In genomic region chr12:120225852-120226640, GRCh38 we compare ENCODE assay signal across 9 cellular contexts. TPM values are rescaled to one million over a fixed set of nuclear protein-coding genes. Genes with fewer than 3 reads are reported as not detected.
DNase-seq lines count a peak whose midpoint lies in the region; ATAC-seq and TF ChIP-seq lines count a peak whose summit lies in the region.
"Had no signal": no experiment of that assay in that cellular context is flagged by ENCODE, and none has a peak within 500 bp of the region (broad histone marks: within the 10 kb centered on the region; RNA-seq: fewer than 3 reads in every experiment).

No MANE protein-coding gene starts in this region.

- ATAC-seq in CD4-positive, CD25-positive, alpha-beta regulatory T cell (ENCODE audit: low read depth in 2 of 2), result peak in 1 of 2 donors; percentile 12
- no peak for ATAC-seq in activated naive CD8-positive, alpha-beta T cell treated with anti-CD3 and anti-CD28 coated beads, Interleukin-2, amount 50 U/mL, for 24 hours
- ATAC-seq in GM18907 (IDR thresholded peaks at IDR 0.05; ENCODE audit: unreplicated experiment), result no peak
- ATAC-seq in HG03196 (IDR thresholded peaks at IDR 0.05; ENCODE audit: unreplicated experiment), result no peak

- H3K23ac ChIP-seq in mesendoderm (ENCODE audit: low read length), result peak overlapping the region; percentile 67

- DNase-seq in CD4-positive, CD25-positive, alpha-beta regulatory T cell, result peak in 1 of 3 donors; percentile 57
- DNase-seq in activated naive CD8-positive, alpha-beta T cell treated with anti-CD3 and anti-CD28 coated beads, Interleukin-2, amount 50 U/mL, for 24 hours, result no peak
- DNase-seq in mesendoderm (no peak), MG63 (no peak), activated gamma-delta T cell treated with Interleukin-2 at 50 U/mL for 16 hours (no peak)
- DNase-seq: naive B cell had no signal

- WGBS in mesendoderm (ENCODE audit: extremely low coverage, insufficient coverage, low lambda C conversion rate), result no CpG with 5 or more reads among the region's 13 CpGs

- peaks cover 37% of the 10 kb centered on the region for H3K79me2 ChIP-seq in mesendoderm (ENCODE audit: control insufficient read depth, insufficient read depth, low read length)

- H3K4me1 Mint-ChIP-seq in CD4-positive, CD25-positive, alpha-beta regulatory T cell, result peaks cover 7 to 59% (median 22%) of the 10 kb centered on the region in 4 donors
- H3K4me1 Mint-ChIP-seq in activated naive CD8-positive, alpha-beta T cell treated with anti-CD3 and anti-CD28 coated beads, Interleukin-2, amount 50 U/mL, for 24 hours, result peaks cover 60% of the 10 kb centered on the region

- peak overlapping the region; percentile 32 for H2AK5ac ChIP-seq in mesendoderm (ENCODE audit: low read length)

- no peak overlapping the region for H3K18ac ChIP-seq in mesendoderm (ENCODE audit: low read length)

- no peak overlapping the region for H3K4ac ChIP-seq in mesendoderm (ENCODE audit: low read depth, low read length)

- H3K9me3 Mint-ChIP-seq in CD4-positive, CD25-positive, alpha-beta regulatory T cell, result no peaks in the 10 kb centered on the region
- no peaks in the 10 kb centered on the region for H3K9me3 Mint-ChIP-seq in activated naive CD8-positive, alpha-beta T cell treated with anti-CD3 and anti-CD28 coated beads, Interleukin-2, amount 50 U/mL, for 24 hours
- H3K9me3 Mint-ChIP-seq: naive B cell had no signal

- no peak overlapping the region for H3K27ac ChIP-seq in CD4-positive, CD25-positive, alpha-beta regulatory T cell (ENCODE audit: insufficient read depth, low read length, poor library complexity, severe bottlenecking)
- no peak overlapping the region for H3K27ac ChIP-seq in HEK293 (ENCODE audit: extremely low read depth, low read depth, low read length)
- peak overlapping the region; percentile 79 for H3K27ac ChIP-seq in mesendoderm (ENCODE audit: low read depth, low read length)

- peak overlapping the region; percentile 7 for H3K4me3 ChIP-seq in CD4-positive, CD25-positive, alpha-beta regulatory T cell (ENCODE audit: low read depth, low read length)
- no peak overlapping the region for H3K4me3 ChIP-seq in HEK293 (ENCODE audit: low read depth, low read length)
- H3K4me3 ChIP-seq in mesendoderm (ENCODE audit: low read length), result no peak overlapping the region
- no peak overlapping the region for H3K4me3 ChIP-seq in MG63

- H2BK5ac ChIP-seq in mesendoderm (ENCODE audit: low read length), result peak overlapping the region; percentile 68

- H3K4me3 Mint-ChIP-seq in CD4-positive, CD25-positive, alpha-beta regulatory T cell, result peak overlapping the region in 1 of 4 donors; percentile 61
- H3K4me3 Mint-ChIP-seq in activated naive CD8-positive, alpha-beta T cell treated with anti-CD3 and anti-CD28 coated beads, Interleukin-2, amount 50 U/mL, for 24 hours, result peak overlapping the region; percentile 45

- H3K27me3 ChIP-seq in CD4-positive, CD25-positive, alpha-beta regulatory T cell (ENCODE audit: control insufficient read depth, insufficient read depth, low read length), result no peaks in the 10 kb centered on the region
- no peaks in the 10 kb centered on the region for H3K27me3 ChIP-seq in mesendoderm (ENCODE audit: insufficient read depth, low read length, poor library complexity)
- no peaks in the 10 kb centered on the region for H3K27me3 ChIP-seq in MG63

- H3K9ac ChIP-seq in mesendoderm (ENCODE audit: low read length), result peak overlapping the region; percentile 50

- no peak overlapping the region for H4K5ac ChIP-seq in mesendoderm (ENCODE audit: low read length)

- CTCF ChIA-PET in HEK293 (lab: Yijun Ruan, JAX), result interaction anchor here (0.5 to 14.3 kb wide), 9 partner anchors 23 to 393 kb away, joined by 3 to 581 read pairs (median 4); partner anchors contain the start of genes PXN, RNU4-1, RNU4-2 and RPLP0

- H3K27ac Mint-ChIP-seq in CD4-positive, CD25-positive, alpha-beta regulatory T cell, result peak overlapping the region; percentile 68 to 77 (median 75)
- H3K27ac Mint-ChIP-seq in activated naive CD8-positive, alpha-beta T cell treated with anti-CD3 and anti-CD28 coated beads, Interleukin-2, amount 50 U/mL, for 24 hours, result peak overlapping the region; percentile 57

- H3K4me1 ChIP-seq in CD4-positive, CD25-positive, alpha-beta regulatory T cell (ENCODE audit: control insufficient read depth, insufficient read depth, low read length, poor library complexity, severe bottlenecking), result peaks cover 53% of the 10 kb centered on the region
- H3K4me1 ChIP-seq in HEK293 (ENCODE audit: control insufficient read depth, insufficient read depth, low read length) (peaks cover 29% of the 10 kb centered on the region), mesendoderm (ENCODE audit: control insufficient read depth, low read depth, low read length) (peaks cover 33% of the 10 kb centered on the region)

- peak overlapping the region; percentile 83 for H3K56ac ChIP-seq in mesendoderm (ENCODE audit: low read length)

- no peaks in the 10 kb centered on the region for H3K9me3 ChIP-seq in CD4-positive, CD25-positive, alpha-beta regulatory T cell (ENCODE audit: control insufficient read depth in 2 of 2, low read length in 2 of 2)
- H3K9me3 ChIP-seq in HEK293 (ENCODE audit: control insufficient read depth, insufficient read depth, low read depth, low read length), result no peaks in the 10 kb centered on the region
- no peaks in the 10 kb centered on the region for H3K9me3 ChIP-seq in MG63

- no peak overlapping the region for H3K4me2 ChIP-seq in mesendoderm (ENCODE audit: low read length)

- TF ChIP-seq CTCF in HEK293 (tag by site-specific recombination; IDR thresholded peaks at IDR 0.05), result no peak

- H2BK15ac ChIP-seq in mesendoderm (replicated peaks; ENCODE audit: low read depth), result no peak overlapping the region

- H3K36me3 Mint-ChIP-seq in CD4-positive, CD25-positive, alpha-beta regulatory T cell, result no peaks in the 10 kb centered on the region
- no peaks in the 10 kb centered on the region for H3K36me3 Mint-ChIP-seq in activated naive CD8-positive, alpha-beta T cell treated with anti-CD3 and anti-CD28 coated beads, Interleukin-2, amount 50 U/mL, for 24 hours (ENCODE audit: low read depth)
- H3K36me3 Mint-ChIP-seq: naive B cell had no signal

- H4K8ac ChIP-seq in mesendoderm (ENCODE audit: low read depth, low read length), result no peak overlapping the region

- POLR2A ChIA-PET in HEK293 (lab: Yijun Ruan, JAX), result interaction anchor here (0.5 to 10.5 kb wide), 3 partner anchors 25 to 76 kb away, joined by 3 to 194 read pairs (median 163); partner anchors contain the start of genes RNU4-1, RNU4-2, RPLP0 and SIRT4

- peaks cover 20% of the 10 kb centered on the region for H3K79me1 ChIP-seq in mesendoderm (ENCODE audit: low read length)

- peaks cover 39% of the 10 kb centered on the region for H3K36me3 ChIP-seq in CD4-positive, CD25-positive, alpha-beta regulatory T cell (ENCODE audit: control insufficient read depth, insufficient read depth, low read length)
- H3K36me3 ChIP-seq in HEK293 (ENCODE audit: control insufficient read depth in 2 of 2, insufficient read depth in 1 of 2, low read length in 2 of 2) (peaks cover 0 to 35% of the 10 kb centered on the region in 2 experiments; a peak in 1 of 3 replicates), mesendoderm (ENCODE audit: control insufficient read depth, insufficient read depth, low read length) (peaks cover 15% of the 10 kb centered on the region), MG63 (peaks cover 47% of the 10 kb centered on the region)

- H3K27me3 Mint-ChIP-seq in CD4-positive, CD25-positive, alpha-beta regulatory T cell, result no peaks in the 10 kb centered on the region
- H3K27me3 Mint-ChIP-seq in activated naive CD8-positive, alpha-beta T cell treated with anti-CD3 and anti-CD28 coated beads, Interleukin-2, amount 50 U/mL, for 24 hours, result no peaks in the 10 kb centered on the region

- H2BK120ac ChIP-seq in mesendoderm (ENCODE audit: low read depth, low read length), result no peak overlapping the region

TF ChIP-seq in HEK293, 187 proteins besides CTCF, POLR2A, EP300 and RAD21:
- TF ChIP-seq ZNF433 (tag by site-specific recombination; IDR thresholded peaks at IDR 0.05; ENCODE audit: low read depth) (no peak), SP2 (tag by site-specific recombination; IDR thresholded peaks at IDR 0.05) (peak; percentile 53), KLF1 (tag by site-specific recombination; IDR thresholded peaks at IDR 0.05) (peak; percentile 25; the same call in 1 of the 2 replicates)

RNA-seq across cellular contexts. Expression of gene RPLP0, which starts 25.1 kb away (rescaled TPM):
- 1,127 TPM for total RNA-seq in CD4-positive, CD25-positive, alpha-beta regulatory T cell
- 1,000 to 10,000 TPM in 3 of 4 donors, 100 to 1,000 TPM in 1; 998 to 1,871 (median 1,438) TPM for polyA plus RNA-seq in CD4-positive, CD25-positive, alpha-beta regulatory T cell
- 3,852 TPM for polyA plus RNA-seq in mesendoderm (2013, experiment 1 of 2)
- 3,764 TPM for polyA plus RNA-seq in mesendoderm (2013, experiment 2 of 2)
- total RNA-seq in MG63 (2014; rRNA removed; shearing (Covaris generic); ENCODE audit: low replicate concordance), result 5,975 and 7,875 TPM in 2 replicates

RNA-seq across cellular contexts. Expression of gene GCN1, which starts 31.5 kb away (rescaled TPM):
- total RNA-seq in CD4-positive, CD25-positive, alpha-beta regulatory T cell, result 115 TPM
- polyA plus RNA-seq in CD4-positive, CD25-positive, alpha-beta regulatory T cell, result 10 to 100 TPM; 17.0 to 27.5 (median 20.9) TPM
- polyA plus RNA-seq in mesendoderm (2013, experiment 1 of 2), result 33.6 TPM
- 32.3 TPM for polyA plus RNA-seq in mesendoderm (2013, experiment 2 of 2)
- total RNA-seq in MG63 (2014; rRNA removed; shearing (Covaris generic); ENCODE audit: low replicate concordance), result 39.6 and 76.8 TPM in 2 replicates

RNA-seq across cellular contexts. Expression of gene PXN, which starts 39.5 kb away (rescaled TPM):
- 205 TPM for total RNA-seq in CD4-positive, CD25-positive, alpha-beta regulatory T cell
- 10 to 100 TPM; 64.3 to 89.5 (median 73.5) TPM for polyA plus RNA-seq in CD4-positive, CD25-positive, alpha-beta regulatory T cell
- 147 TPM for polyA plus RNA-seq in mesendoderm (2013, experiment 1 of 2)
- 148 TPM for polyA plus RNA-seq in mesendoderm (2013, experiment 2 of 2)
- 6.4 and 11.5 TPM in 2 replicates for total RNA-seq in MG63 (2014; rRNA removed; shearing (Covaris generic); ENCODE audit: low replicate concordance)

Comparison
In these comparisons a context has a peak if more than half of its experiments do, and no peak if none do; other contexts are left out.
1. RNA of gene PXN, which starts 39.5 kb away (total RNA-seq): 205 TPM in CD4-positive, CD25-positive, alpha-beta regulatory T cell (single experiment); 6.4 to 11.5 TPM in MG63; every median in the first group is over 10 times any median in the second.